ENCODE assay signal across 8 cellular contexts in genomic region chr10:29841724-29842649, GRCh38.
DNase-seq lines count a peak whose midpoint lies in the region; ATAC-seq and TF ChIP-seq lines count a peak whose summit lies in the region.

No MANE protein-coding gene starts in this region.

- TF ChIP-seq POLR2A in gastroesophageal sphincter (IDR thresholded peaks at IDR 0.05): peak; percentile 34 to 52

- no peak overlapping the region; the same call in 1 of the 2 replicates for H3K14ac ChIP-seq in H9 (ENCODE audit: insufficient read depth, low read length)

- H3K36me3 ChIP-seq in gastroesophageal sphincter: no peaks in the 10 kb centered on the region
- no peaks in the 10 kb centered on the region for H3K36me3 ChIP-seq in naive thymus-derived CD4-positive, alpha-beta T cell (ENCODE audit: control insufficient read depth in 2 of 3, insufficient read depth in 3 of 3, low read length in 3 of 3)

- no peak overlapping the region for H3K4me3 Mint-ChIP-seq in H9
- H3K4me3 Mint-ChIP-seq in naive thymus-derived CD4-positive, alpha-beta T cell: no peak overlapping the region

- no peak overlapping the region for H3T11ph ChIP-seq in H9 (ENCODE audit: low read length)

- POLR2A ChIA-PET in naive thymus-derived CD4-positive, alpha-beta T cell (lab: Charles Lee): no interaction called here

- no peak overlapping the region for H2AFZ ChIP-seq in H9 (ENCODE audit: low read length)

- intact Hi-C loops in naive thymus-derived CD4-positive, alpha-beta T cell (cut with micrococcal nuclease): no loop called here

- H3K23ac ChIP-seq in H9 (ENCODE audit: insufficient read length, low read depth, low read length): no peak overlapping the region

- peak; percentile 63 for ATAC-seq in gastroesophageal sphincter
- no peak for ATAC-seq in naive thymus-derived CD4-positive, alpha-beta T cell
- ATAC-seq in GM18868 (IDR thresholded peaks at IDR 0.05; ENCODE audit: unreplicated experiment): no peak

- H4K5ac ChIP-seq in H9 (ENCODE audit: insufficient read length, low read depth, low read length): no peak overlapping the region

- H3K27ac Mint-ChIP-seq in H9: peak overlapping the region in 2 of 3 experiments; percentile 44 to 74; a peak in 4 of 7 replicates
- no peak overlapping the region for H3K27ac Mint-ChIP-seq in naive thymus-derived CD4-positive, alpha-beta T cell

- no peaks in the 10 kb centered on the region; the same call in none of the 2 replicates for H3K27me3 Mint-ChIP-seq in H9 (ENCODE audit: low read depth)
- H3K27me3 Mint-ChIP-seq in naive thymus-derived CD4-positive, alpha-beta T cell: peaks cover 0 to 7% (median 0%) of the 10 kb centered on the region in 5 donors

- no peak overlapping the region for H2BK20ac ChIP-seq in H9 (ENCODE audit: low read depth, low read length, poor library complexity, severe bottlenecking)

- CTCF ChIA-PET in naive thymus-derived CD4-positive, alpha-beta T cell (lab: Charles Lee): interaction anchor here (0.6 kb wide), 1 partner anchor 81 kb away, joined by 6 read pairs; no protein-coding TSS in a partner anchor

- DNase-seq in H9 (peak; percentile 50), NCI-H748 treated with DMSO at 0.1 percent for 48 hours (lab: John Stamatoyannopoulos, UW) (peak; percentile 81), renal cortical epithelial cell (ENCODE audit: low read depth) (peak; percentile 82), AML-193 (lab: John Stamatoyannopoulos, UW) (no peak), OCI-M1 (lab: John Stamatoyannopoulos, UW) (no peak)
- no peak for DNase-seq in naive thymus-derived CD4-positive, alpha-beta T cell

- H2BK5ac ChIP-seq in H9 (ENCODE audit: insufficient read length, low read length): no peak overlapping the region

- no peak overlapping the region for H4K91ac ChIP-seq in H9 (ENCODE audit: insufficient read length, low read depth, low read length)

- H3K23me2 ChIP-seq in H9 (ENCODE audit: insufficient read length, low read depth, low read length, poor library complexity, severe bottlenecking): no peaks in the 10 kb centered on the region

- H3K4me1 Mint-ChIP-seq in H9: peaks cover 18 to 24% of the 10 kb centered on the region in 2 experiments
- peaks cover 0 to 6% (median 0%) of the 10 kb centered on the region in 7 donors for H3K4me1 Mint-ChIP-seq in naive thymus-derived CD4-positive, alpha-beta T cell

- no peak overlapping the region for H3K4ac ChIP-seq in H9 (ENCODE audit: low read depth, low read length)

- H3K18ac ChIP-seq in H9 (ENCODE audit: insufficient read length, low read depth, low read length): no peak overlapping the region

- H2BK120ac ChIP-seq in H9 (ENCODE audit: low read depth, low read length, poor library complexity, severe bottlenecking): no peak overlapping the region

- H3K36me3 Mint-ChIP-seq in H9 (ENCODE audit: insufficient read depth in 1 of 3, low read depth in 3 of 3): peaks cover 0 to 5% (median 0%) of the 10 kb centered on the region in 3 experiments; a peak in 1 of 7 replicates
- peaks cover 0 to 5% (median 0%) of the 10 kb centered on the region in 5 donors for H3K36me3 Mint-ChIP-seq in naive thymus-derived CD4-positive, alpha-beta T cell

- no peak overlapping the region for H3K9ac ChIP-seq in H9 (ENCODE audit: extremely low read depth, insufficient read length, low read length)

- H3K27ac ChIP-seq in H9 (ENCODE audit: insufficient read length, low read depth, low read length): no peak overlapping the region
- peak overlapping the region; percentile 90 to 97 (median 95) for H3K27ac ChIP-seq in gastroesophageal sphincter
- no peak overlapping the region for H3K27ac ChIP-seq in naive thymus-derived CD4-positive, alpha-beta T cell (ENCODE audit: low read depth, low read length)

- H2AK5ac ChIP-seq in H9 (ENCODE audit: insufficient read length, low read length): no peak overlapping the region

- H3K4me2 ChIP-seq in H9 (ENCODE audit: insufficient read depth, insufficient read length, low read length): no peak overlapping the region

- H3K9me3 ChIP-seq in H9 (ENCODE audit: control insufficient read depth, low read depth, low read length): no peaks in the 10 kb centered on the region
- peaks cover 0 to 10% (median 0%) of the 10 kb centered on the region in 3 donors for H3K9me3 ChIP-seq in gastroesophageal sphincter
- H3K9me3 ChIP-seq in naive thymus-derived CD4-positive, alpha-beta T cell (ENCODE audit: control insufficient read depth in 2 of 3, low read length in 3 of 3): no peaks in the 10 kb centered on the region

- no peak overlapping the region for H4K8ac ChIP-seq in H9 (replicated peaks; ENCODE audit: insufficient read length, low read depth, low read length)

- H3K4me1 ChIP-seq in H9 (ENCODE audit: insufficient read depth, low read length) (peaks cover 3% of the 10 kb centered on the region; the same call in 1 of the 2 replicates), gastroesophageal sphincter (peaks cover 3 to 62% (median 10%) of the 10 kb centered on the region in 3 donors)
- H3K4me1 ChIP-seq in naive thymus-derived CD4-positive, alpha-beta T cell (ENCODE audit: control insufficient read depth in 2 of 2, insufficient read depth in 2 of 2, low read length in 2 of 2): no peaks in the 10 kb centered on the region

- H3K56ac ChIP-seq in H9 (ENCODE audit: insufficient read length, low read depth, low read length): no peak overlapping the region

- H2BK12ac ChIP-seq in H9 (ENCODE audit: insufficient read length, low read depth, low read length): no peak overlapping the region

- no peaks in the 10 kb centered on the region for H3K79me1 ChIP-seq in H9 (ENCODE audit: insufficient read depth, low read depth, low read length, poor library complexity, severe bottlenecking)

- H3K4me3 ChIP-seq in gastroesophageal sphincter: peak overlapping the region; percentile 27 to 46
- no peak overlapping the region for H3K4me3 ChIP-seq in naive thymus-derived CD4-positive, alpha-beta T cell (ENCODE audit: low read length)

- TF ChIP-seq EP300 in gastroesophageal sphincter (IDR thresholded peaks at IDR 0.05): no peak

- H3K27me3 ChIP-seq in H9 (ENCODE audit: insufficient read depth, low read length) (no peaks in the 10 kb centered on the region), gastroesophageal sphincter (no peaks in the 10 kb centered on the region)
- H3K27me3 ChIP-seq in naive thymus-derived CD4-positive, alpha-beta T cell (ENCODE audit: control insufficient read depth in 2 of 2, insufficient read depth in 2 of 2, low read length in 2 of 2): no peaks in the 10 kb centered on the region

- no CpG with 5 or more reads among the region's 16 CpGs for WGBS in H9 (ENCODE audit: extremely low coverage, insufficient read length, low lambda C conversion rate)
- WGBS in gastroesophageal sphincter (ENCODE audit: low coverage in 1 of 2), 2 donors: 53 to 58% methylated on average over 4 to 16 of the region's 16 CpGs

- no peaks in the 10 kb centered on the region for H3K79me2 ChIP-seq in H9 (ENCODE audit: insufficient read depth, low read length)

- no peaks in the 10 kb centered on the region for H4K20me1 ChIP-seq in H9 (ENCODE audit: control insufficient read depth, insufficient read depth, insufficient read length)

- no peak overlapping the region for H2BK15ac ChIP-seq in H9 (ENCODE audit: low read depth, low read length)

- peak; percentile 42; the same call in 2 of the 3 replicates for TF ChIP-seq CTCF in H9 (conservative IDR thresholded peaks at IDR 0.05)
- no peak for TF ChIP-seq CTCF in gastroesophageal sphincter (IDR thresholded peaks at IDR 0.05)

- peaks cover 0 to 3% of the 10 kb centered on the region in 2 experiments; a peak in 3 of 5 replicates for H3K9me3 Mint-ChIP-seq in H9
- peaks cover 0 to 8% (median 0%) of the 10 kb centered on the region in 11 donors for H3K9me3 Mint-ChIP-seq in naive thymus-derived CD4-positive, alpha-beta T cell

Comparison
In these comparisons a context has a peak if more than half of its experiments do, and no peak if none do; other contexts are left out.
1. DNase-seq: peak in H9 (single experiment), NCI-H748 treated with DMSO at 0.1 percent for 48 hours (single experiment) and renal cortical epithelial cell (single experiment); none in naive thymus-derived CD4-positive, alpha-beta T cell (0 of 9), AML-193 (0 of 2) and OCI-M1 (single experiment).
2. H3K27ac ChIP-seq: peak in gastroesophageal sphincter (4 of 4); none in H9 (single experiment) and naive thymus-derived CD4-positive, alpha-beta T cell (single experiment).
3. H3K27ac Mint-ChIP-seq: peak in H9 (2 of 3); none in naive thymus-derived CD4-positive, alpha-beta T cell (0 of 9).